ENCODE assay signal across 9 cellular contexts in genomic region chr16:69861276-69862030, GRCh38.
DNase-seq lines count a peak whose midpoint lies in the region; ATAC-seq and TF ChIP-seq lines count a peak whose summit lies in the region.
"Had no signal": no experiment of that assay in that cellular context is flagged by ENCODE, and none has a peak within 500 bp of the region (broad histone marks: within the 10 kb centered on the region; RNA-seq: fewer than 3 reads in every experiment).

No MANE protein-coding gene starts in this region.

- POLR2A ChIA-PET in RWPE1 (lab: Yijun Ruan, JAX; ENCODE audit: low non-redundant PET), result no interaction called here
- POLR2A ChIA-PET in activated CD8-positive, alpha-beta T cell treated with anti-CD3 and anti-CD28 coated beads for 36 hours (lab: Charles Lee), result no interaction called here

- no peaks in the 10 kb centered on the region for H3K36me3 ChIP-seq in brain microvascular endothelial cell (replicated peaks)

- TF ChIP-seq CTCF in brain microvascular endothelial cell (IDR thresholded peaks at IDR 0.05; ENCODE audit: low read depth, low read length, missing control alignments) (no peak), natural killer cell (IDR thresholded peaks at IDR 0.05) (no peak), RWPE1 (conservative IDR thresholded peaks at IDR 0.05; ENCODE audit: low read depth) (no peak)
- TF ChIP-seq CTCF in activated CD8-positive, alpha-beta T cell treated with anti-CD3 and anti-CD28 coated beads for 36 hours (IDR thresholded peaks at IDR 0.05), result no peak

- H3K9me3 Mint-ChIP-seq in natural killer cell, result no peaks in the 10 kb centered on the region
- no peaks in the 10 kb centered on the region for H3K9me3 Mint-ChIP-seq in activated CD8-positive, alpha-beta T cell treated with anti-CD3 and anti-CD28 coated beads for 36 hours

- no peak overlapping the region for H3K4me3 ChIP-seq in brain microvascular endothelial cell (ENCODE audit: low read depth, low read length)

- H3K27ac Mint-ChIP-seq in natural killer cell, result peak overlapping the region in 1 of 2 donors; percentile 28
- H3K27ac Mint-ChIP-seq in activated CD8-positive, alpha-beta T cell treated with anti-CD3 and anti-CD28 coated beads for 36 hours, result no peak overlapping the region

- H3K27ac ChIP-seq in brain microvascular endothelial cell (no peak overlapping the region), RWPE1 (no peak overlapping the region)

- peaks cover 7% of the 10 kb centered on the region for H3K36me3 Mint-ChIP-seq in natural killer cell
- peaks cover 7% of the 10 kb centered on the region for H3K36me3 Mint-ChIP-seq in activated CD8-positive, alpha-beta T cell treated with anti-CD3 and anti-CD28 coated beads for 36 hours (ENCODE audit: low read depth)

- H3K27me3 Mint-ChIP-seq in natural killer cell (ENCODE audit: low read depth in 2 of 2), result no peaks in the 10 kb centered on the region
- no peaks in the 10 kb centered on the region for H3K27me3 Mint-ChIP-seq in activated CD8-positive, alpha-beta T cell treated with anti-CD3 and anti-CD28 coated beads for 36 hours

- DNase-seq in KBM-7, result peak; percentile 63
- peak; percentile 64 for DNase-seq in brain microvascular endothelial cell
- DNase-seq in left lobe of liver (ENCODE audit: low spot score), result no peak
- peak; percentile 76 for DNase-seq in stromal cell of bone marrow (ENCODE audit: low read depth)
- no peak for DNase-seq in natural killer cell
- no peak for DNase-seq in RWPE1 (ENCODE audit: low spot score)
- DNase-seq in activated CD8-positive, alpha-beta T cell treated with anti-CD3 and anti-CD28 coated beads for 36 hours, result no peak
- DNase-seq: activated CD8-positive, alpha-beta memory T cell treated with anti-CD3 and anti-CD28 coated beads, Interleukin-2, amount 50 U/mL, for 4 hours had no signal

- CTCF ChIA-PET in RWPE1 (lab: Yijun Ruan, JAX), result no interaction called here
- CTCF ChIA-PET in activated CD8-positive, alpha-beta T cell treated with anti-CD3 and anti-CD28 coated beads for 36 hours (lab: Charles Lee), result no interaction called here

- H3K4me3 Mint-ChIP-seq in natural killer cell, result no peak overlapping the region
- H3K4me3 Mint-ChIP-seq in activated CD8-positive, alpha-beta T cell treated with anti-CD3 and anti-CD28 coated beads for 36 hours, result no peak overlapping the region

- intact Hi-C loops in natural killer cell (cut with micrococcal nuclease), result no loop called here
- intact Hi-C loops in activated CD8-positive, alpha-beta T cell treated with anti-CD3 and anti-CD28 coated beads for 36 hours (cut with micrococcal nuclease), result no loop called here

- H3K4me1 Mint-ChIP-seq in natural killer cell, result peaks cover 22 to 26% of the 10 kb centered on the region in 2 donors
- peaks cover 7% of the 10 kb centered on the region for H3K4me1 Mint-ChIP-seq in activated CD8-positive, alpha-beta T cell treated with anti-CD3 and anti-CD28 coated beads for 36 hours (ENCODE audit: low read depth)

- ATAC-seq in left lobe of liver (peak; percentile 29), natural killer cell (no peak), HG02610 (IDR thresholded peaks at IDR 0.05; ENCODE audit: unreplicated experiment) (no peak)
- no peak for ATAC-seq in activated CD8-positive, alpha-beta T cell treated with anti-CD3 and anti-CD28 coated beads for 36 hours

- in situ Hi-C loops in KBM-7 (cut with MboI; ENCODE audit: low pct_unique_long_range_greater_than_20kb, low sequenced_read_pairs) (no loop called here), brain microvascular endothelial cell (cut with HindIII; ENCODE audit: low pct_ligation_motif_present, low sequenced_read_pairs) (no loop called here)

- H3K27me3 ChIP-seq in brain microvascular endothelial cell (replicated peaks), result no peaks in the 10 kb centered on the region

Comparison
In these comparisons a context has a peak if more than half of its experiments do, and no peak if none do; other contexts are left out.
1. DNase-seq: peak in KBM-7 (single experiment), brain microvascular endothelial cell (single experiment) and stromal cell of bone marrow (single experiment); none in left lobe of liver (single experiment), natural killer cell (single experiment), RWPE1 (single experiment) and activated CD8-positive, alpha-beta T cell treated with anti-CD3 and anti-CD28 coated beads for 36 hours (single experiment).